In the genomic region with DNA sequence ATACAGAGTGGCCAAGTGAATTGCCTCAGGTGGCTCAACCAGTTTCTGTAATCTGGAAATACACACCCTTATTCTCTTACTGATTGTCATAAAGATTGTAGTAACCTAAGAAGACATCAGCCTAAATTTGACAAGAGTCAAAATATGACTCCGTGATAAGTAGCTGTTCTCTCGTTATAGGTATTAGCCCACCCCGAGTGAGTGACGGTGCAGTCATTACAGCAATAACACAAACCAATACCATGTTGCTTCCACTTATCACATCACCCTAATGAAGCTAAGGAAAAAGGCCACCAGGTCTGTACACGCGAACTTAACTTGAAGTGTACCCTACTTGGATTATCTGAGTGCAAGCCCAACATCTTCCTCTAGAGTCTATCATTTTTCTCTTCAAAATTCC, we compare ENCODE assay signal across 19 cellular contexts. TPM values are rescaled to one million over a fixed set of nuclear protein-coding genes. Genes with fewer than 3 reads are reported as not detected.
DNase-seq lines count a peak whose midpoint lies in the region; ATAC-seq, FAIRE-seq and TF ChIP-seq lines count a peak whose summit lies in the region.
"Had no signal": no experiment of that assay in that cellular context is flagged by ENCODE, and none has a peak within 500 bp of the region (broad histone marks: within the 10 kb centered on the region; RNA-seq: fewer than 3 reads in every experiment).

No MANE protein-coding gene starts in this region.

- no peak for DNase-seq in CD8-positive, alpha-beta memory T cell
- DNase-seq in GM19239 (ENCODE audit: insufficient read length, low spot score) (no peak), activated B cell treated with CpG ODN at 0.5 μM for 24 hours (no peak), spleen (no peak), NCI-H1092 treated with DMSO at 0.1 percent for 48 hours (lab: John Stamatoyannopoulos, UW) (no peak)
- no peak for DNase-seq in NK-92 treated with Interleukin-12 subunit alpha and Interleukin-12 subunit beta, amount 100 ng/mL, for 24 hours (lab: John Stamatoyannopoulos, UW)
- DNase-seq: CD4-positive, alpha-beta T cell; DMS79; MM.1S; NCI-H1105 treated with DMSO at 0.1 percent for 48 hours; NCI-H187; NCI-H510A treated with DMSO at 0.1 percent for 48 hours; PC-3 had no signal

- 76 to 88% (median 82%) methylated on average over 6 of the region's 6 CpGs for WGBS in spleen, 5 donors

- H3K4me1 Mint-ChIP-seq in CD8-positive, alpha-beta memory T cell = peaks cover 36 to 49% (median 41%) of the 10 kb centered on the region in 3 donors
- peaks cover 90% of the 10 kb centered on the region for H3K4me1 Mint-ChIP-seq in activated B cell treated with CpG ODN at 0.5 μM for 24 hours

- no peaks in the 10 kb centered on the region for H3K36me3 ChIP-seq in CD8-positive, alpha-beta memory T cell (ENCODE audit: insufficient read depth, low read length)
- H3K36me3 ChIP-seq in spleen = peaks cover 0 to 50% (median 4%) of the 10 kb centered on the region in 6 donors
- H3K36me3 ChIP-seq: SJSA1 had no signal

- no peak overlapping the region for H3K4me3 ChIP-seq in CD8-positive, alpha-beta memory T cell (ENCODE audit: low read length)
- H3K4me3 ChIP-seq in spleen = peak overlapping the region in 3 of 8 donors; percentile 3 to 71 (median 45)
- H3K4me3 ChIP-seq: A549, GM23338, SJSA1 had no signal

- CTCF ChIA-PET in CD8-positive, alpha-beta memory T cell (lab: Charles Lee) = interaction anchor here (1.0 kb wide), 1 partner anchor 30 kb away, joined by 3 read pairs; no protein-coding TSS in a partner anchor
- CTCF ChIA-PET in activated B cell treated with CpG ODN at 0.5 μM for 24 hours (lab: Charles Lee) = interaction anchor here (0.9 to 2.0 kb wide), 3 partner anchors 30 to 56 kb away, joined by 4 to 6 read pairs (median 6); no protein-coding TSS in a partner anchor

- H3K27ac Mint-ChIP-seq in CD8-positive, alpha-beta memory T cell = peak overlapping the region in 7 of 8 donors; percentile 54 to 94 (median 81)
- peak overlapping the region; percentile 92 for H3K27ac Mint-ChIP-seq in activated B cell treated with CpG ODN at 0.5 μM for 24 hours
- H3K27ac Mint-ChIP-seq: CD4-positive, alpha-beta T cell; GM23338 had no signal

- intact Hi-C loops in activated B cell treated with CpG ODN at 0.5 μM for 24 hours (cut with micrococcal nuclease) = no loop called here
- intact Hi-C loops in spleen (cut with DNase I; ENCODE audit: low total_unique reads) = no loop called here

- TF ChIP-seq CTCF in activated B cell treated with CpG ODN at 0.5 μM for 24 hours (IDR thresholded peaks at IDR 0.05) = no peak
- TF ChIP-seq CTCF in spleen (IDR thresholded peaks at IDR 0.05 in 8 of 11, conservative IDR thresholded peaks at IDR 0.05 in 3 of 11) = no peak

- peak; percentile 92 for FAIRE-seq in GM19239 (lab: Jason Lieb, UNC)
- FAIRE-seq: A549, G401.6 had no signal

- no peaks in the 10 kb centered on the region for H3K27me3 Mint-ChIP-seq in CD8-positive, alpha-beta memory T cell
- no peaks in the 10 kb centered on the region for H3K27me3 Mint-ChIP-seq in activated B cell treated with CpG ODN at 0.5 μM for 24 hours
- H3K27me3 Mint-ChIP-seq: CD4-positive, alpha-beta T cell had no signal

- peaks cover 18% of the 10 kb centered on the region for H3K4me1 ChIP-seq in CD8-positive, alpha-beta memory T cell (ENCODE audit: insufficient read depth, low read length)
- H3K4me1 ChIP-seq in spleen = peaks cover 27 to 100% (median 77%) of the 10 kb centered on the region in 6 donors
- H3K4me1 ChIP-seq: A549, SJSA1 had no signal

- no peaks in the 10 kb centered on the region for H3K9me3 Mint-ChIP-seq in CD8-positive, alpha-beta memory T cell
- H3K9me3 Mint-ChIP-seq in activated B cell treated with CpG ODN at 0.5 μM for 24 hours = no peaks in the 10 kb centered on the region
- H3K9me3 Mint-ChIP-seq: CD4-positive, alpha-beta T cell; GM23338 had no signal

- ATAC-seq in activated B cell treated with CpG ODN at 0.5 μM for 24 hours (ENCODE audit: low read depth) (no peak), HG03469 (IDR thresholded peaks at IDR 0.05; ENCODE audit: unreplicated experiment) (no peak)
- ATAC-seq: A549, GM23338, PC-3 had no signal

- H3K27ac ChIP-seq in CD8-positive, alpha-beta memory T cell (ENCODE audit: low read depth, low read length) = no peak overlapping the region
- H3K27ac ChIP-seq in spleen = peak overlapping the region in 5 of 8 donors; percentile 9 to 90 (median 88)
- H3K27ac ChIP-seq: A549, KMS-11, SJSA1 had no signal

- peaks cover 4 to 12% (median 4%) of the 10 kb centered on the region in 3 donors for H3K36me3 Mint-ChIP-seq in CD8-positive, alpha-beta memory T cell
- H3K36me3 Mint-ChIP-seq in activated B cell treated with CpG ODN at 0.5 μM for 24 hours (ENCODE audit: low read depth) = peaks cover 50% of the 10 kb centered on the region

- no peaks in the 10 kb centered on the region for H3K9me3 ChIP-seq in CD8-positive, alpha-beta memory T cell (ENCODE audit: low read length)
- H3K9me3 ChIP-seq in spleen = no peaks in the 10 kb centered on the region
- H3K9me3 ChIP-seq: A549, SJSA1 had no signal

- no peaks in the 10 kb centered on the region for H3K27me3 ChIP-seq in CD8-positive, alpha-beta memory T cell (ENCODE audit: insufficient read depth, low read length, poor library complexity, severe bottlenecking)
- H3K27me3 ChIP-seq in spleen (replicated peaks in 1 of 7) = no peaks in the 10 kb centered on the region

- POLR2A ChIA-PET in CD8-positive, alpha-beta memory T cell (lab: Charles Lee) = interaction anchor here (0.6 kb wide), 1 partner anchor 165 kb away, joined by 3 read pairs; no protein-coding TSS in a partner anchor
- POLR2A ChIA-PET in activated B cell treated with CpG ODN at 0.5 μM for 24 hours (lab: Charles Lee) = interaction anchor here (0.8 to 2.9 kb wide), 5 partner anchors 11 to 51 kb away, joined by 3 to 33 read pairs (median 4); no protein-coding TSS in a partner anchor

- TF ChIP-seq POLR2A in spleen (IDR thresholded peaks at IDR 0.05) = no peak

- H3K4me3 Mint-ChIP-seq in CD8-positive, alpha-beta memory T cell = peak overlapping the region in 3 of 7 donors; percentile 26 to 76 (median 73)
- peak overlapping the region; percentile 84 for H3K4me3 Mint-ChIP-seq in activated B cell treated with CpG ODN at 0.5 μM for 24 hours
- H3K4me3 Mint-ChIP-seq: CD4-positive, alpha-beta T cell; GM23338 had no signal

RNA-seq across cellular contexts. Expression of gene PIK3AP1, which starts 23.3 kb away (rescaled TPM):
- 1 to 10 TPM; 5.7 to 6.7 TPM for total RNA-seq in CD8-positive, alpha-beta memory T cell
- 37.0 TPM for polyA plus RNA-seq in CD8-positive, alpha-beta memory T cell
- 156 and 157 TPM in 2 replicates for total RNA-seq in activated B cell treated with CpG ODN at 0.5 μM for 24 hours
- 100 to 1,000 TPM; 126 to 256 (median 196) TPM for total RNA-seq in spleen
- polyA plus RNA-seq in spleen = 10 to 100 TPM; 59.8 to 84.1 (median 62.7) TPM

Comparison
In these comparisons a context has a peak if more than half of its experiments do, and no peak if none do; other contexts are left out.
1. RNA of gene PIK3AP1, which starts 23.3 kb away (total RNA-seq): 126 to 256 TPM in spleen and 156 to 157 TPM in activated B cell treated with CpG ODN at 0.5 μM for 24 hours; 5.7 to 6.7 TPM in CD8-positive, alpha-beta memory T cell; every median in the first group is over 10 times any median in the second.